Comparison of ENCODE assay signal across 10 cellular contexts in the genomic region with DNA sequence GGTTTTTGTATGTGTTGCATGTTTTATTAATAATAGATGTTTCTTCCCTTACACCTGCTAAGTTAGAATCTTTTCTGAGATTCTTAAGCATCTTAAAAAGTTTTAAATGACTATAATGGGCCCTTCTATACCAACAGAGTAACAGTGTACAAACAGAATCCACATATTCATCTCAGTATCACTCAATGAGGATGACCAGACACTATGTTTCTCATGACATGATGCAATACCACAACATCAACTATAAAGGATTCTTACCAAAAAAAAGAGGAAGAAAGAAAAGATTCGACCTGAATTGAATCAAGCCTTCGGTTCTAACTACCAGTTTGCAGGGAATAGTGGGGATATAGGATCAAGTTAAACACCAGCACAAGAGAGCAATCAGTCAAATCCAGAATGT. TPM values are rescaled to one million over a fixed set of nuclear protein-coding genes. Genes with fewer than 3 reads are reported as not detected.
DNase-seq lines count a peak whose midpoint lies in the region; ATAC-seq, FAIRE-seq and TF ChIP-seq lines count a peak whose summit lies in the region.
"Had no signal": no experiment of that assay in that cellular context is flagged by ENCODE, and none has a peak within 500 bp of the region (broad histone marks: within the 10 kb centered on the region; RNA-seq: fewer than 3 reads in every experiment).

No MANE protein-coding gene starts in this region.

- in situ Hi-C loops in IMR-90 (cut with MboI; ENCODE audit: low sequenced_read_pairs): no loop called here

- TF ChIP-seq POLR2A in A549 (IDR thresholded peaks at IDR 0.05; ENCODE audit: low read length) (no peak), IMR-90 (IDR thresholded peaks at IDR 0.05; ENCODE audit: low read depth, low read length) (no peak), H1 (IDR thresholded peaks at IDR 0.05; ENCODE audit: control extremely low read depth in 1 of 2, low read depth in 2 of 2, low read length in 2 of 2) (no peak)

- no peak for FAIRE-seq in A549 (lab: Jason Lieb, UNC)
- FAIRE-seq in H1 (lab: Jason Lieb, UNC): no peak

- TF ChIP-seq CTCF in A549 (IDR thresholded peaks at IDR 0.05) (no peak), IMR-90 (conservative IDR thresholded peaks at IDR 0.05; ENCODE audit: low read depth, low read length) (no peak), H1 (IDR thresholded peaks at IDR 0.05; ENCODE audit: control extremely low read depth in 1 of 3, insufficient read depth in 1 of 3, low read depth in 1 of 3, low read length in 3 of 3) (no peak), endodermal cell (conservative IDR thresholded peaks at IDR 0.05) (no peak)

- H2BK5ac ChIP-seq in IMR-90 (ENCODE audit: low read depth, low read length, poor library complexity, severe bottlenecking) (no peak overlapping the region), H1 (ENCODE audit: low read depth, low read length) (no peak overlapping the region)

- no peak overlapping the region for H2AK9ac ChIP-seq in IMR-90 (replicated peaks; ENCODE audit: low read depth, low read length, poor library complexity)

- no peak overlapping the region for H2AFZ ChIP-seq in IMR-90 (replicated peaks; ENCODE audit: low read length, poor library complexity)
- no peak overlapping the region for H2AFZ ChIP-seq in H1 (ENCODE audit: low read length)

- no peak overlapping the region for H3K4me3 ChIP-seq in A549
- no peak overlapping the region for H3K4me3 ChIP-seq in IMR-90 (ENCODE audit: insufficient read depth, low read depth, low read length)
- no peak overlapping the region for H3K4me3 ChIP-seq in H1 (ENCODE audit: extremely low read depth in 1 of 4, insufficient read depth in 2 of 4, low read depth in 3 of 4, low read length in 4 of 4)
- no peak overlapping the region for H3K4me3 ChIP-seq in endodermal cell (ENCODE audit: low read length)
- H3K4me3 ChIP-seq: lower lobe of right lung had no signal

- H2BK20ac ChIP-seq in IMR-90 (ENCODE audit: low read depth, low read length): no peak overlapping the region
- no peak overlapping the region for H2BK20ac ChIP-seq in H1 (ENCODE audit: low read length)

- H3K9me1 ChIP-seq in IMR-90 (ENCODE audit: insufficient read depth, low read length): peaks cover 7% of the 10 kb centered on the region

- ATAC-seq in A549 (no peak), GM19463 (IDR thresholded peaks at IDR 0.05; ENCODE audit: unreplicated experiment) (peak; percentile 80), IMR-90 (ENCODE audit: low read depth) (no peak)

- H4K20me1 ChIP-seq in IMR-90 (ENCODE audit: insufficient read depth, low read length): peaks cover 36% of the 10 kb centered on the region
- peaks cover 2 to 3% of the 10 kb centered on the region in 2 experiments for H4K20me1 ChIP-seq in H1 (replicated peaks in 1 of 2; ENCODE audit: control insufficient read depth in 1 of 2, insufficient read depth in 2 of 2, low read length in 2 of 2)

- no peak overlapping the region for H2BK120ac ChIP-seq in IMR-90 (ENCODE audit: low read depth, low read length)
- no peak overlapping the region for H2BK120ac ChIP-seq in H1 (replicated peaks; ENCODE audit: low read depth, low read length)

- DNase-seq in A549 (ENCODE audit: low read depth in 1 of 2, low spot score in 1 of 2): no peak
- peak; percentile 33 for DNase-seq in IMR-90
- no peak for DNase-seq in H1 (ENCODE audit: low read depth in 1 of 2, low spot score in 2 of 2)
- DNase-seq in DMS 273 treated with DMSO at 0.1 percent for 48 hours (lab: John Stamatoyannopoulos, UW): no peak
- DNase-seq in endodermal cell: no peak
- no peak for DNase-seq in cerebellar nuclear complex (lab: John Stamatoyannopoulos, UW)
- no peak for DNase-seq in GM19238 (ENCODE audit: insufficient read length, low spot score)
- DNase-seq: activated naive CD4-positive, alpha-beta T cell treated with Interleukin-2 at 50 U/mL for 16 hours; lower lobe of right lung had no signal

- H2BK15ac ChIP-seq in IMR-90 (ENCODE audit: low read depth, low read length) (no peak overlapping the region), H1 (ENCODE audit: low read length) (no peak overlapping the region)

- no peaks in the 10 kb centered on the region for H3K23me2 ChIP-seq in H1 (ENCODE audit: low read depth, low read length)

- H3K4me1 ChIP-seq in A549: peaks cover 26% of the 10 kb centered on the region
- peaks cover 3% of the 10 kb centered on the region for H3K4me1 ChIP-seq in IMR-90 (ENCODE audit: control insufficient read depth, insufficient read depth, low read length)
- peaks cover 0 to 9% (median 2%) of the 10 kb centered on the region in 4 experiments; a peak in 3 of 7 replicates for H3K4me1 ChIP-seq in H1 (replicated peaks in 1 of 4; ENCODE audit: control insufficient read depth in 3 of 4, insufficient read depth in 4 of 4, low read length in 3 of 4)
- H3K4me1 ChIP-seq in endodermal cell (ENCODE audit: control insufficient read depth, insufficient read depth, low read length): no peaks in the 10 kb centered on the region

- H3K36me3 ChIP-seq in IMR-90 (ENCODE audit: control insufficient read depth, insufficient read depth, low read length): peaks cover 2% of the 10 kb centered on the region; the same call in 1 of the 2 replicates
- H3K36me3 ChIP-seq in H1 (ENCODE audit: control insufficient read depth in 2 of 4, insufficient read depth in 4 of 4, low read length in 3 of 4): peaks cover 0 to 8% (median 0%) of the 10 kb centered on the region in 4 experiments; a peak in 2 of 8 replicates
- peaks cover 44% of the 10 kb centered on the region for H3K36me3 ChIP-seq in endodermal cell (ENCODE audit: control insufficient read depth, insufficient read depth, low read length)
- H3K36me3 ChIP-seq: lower lobe of right lung had no signal

- H3K27ac ChIP-seq in A549 (peak overlapping the region in 1 of 2 experiments; percentile 54; a peak in 1 of 6 replicates), IMR-90 (ENCODE audit: insufficient read depth, low read length) (no peak overlapping the region), H1 (ENCODE audit: low read depth, low read length) (no peak overlapping the region), endodermal cell (ENCODE audit: low read depth, low read length) (no peak overlapping the region)
- H3K27ac ChIP-seq: lower lobe of right lung had no signal

- CTCF ChIA-PET in A549 (lab: Yijun Ruan, JAX): no interaction called here
- CTCF ChIA-PET in IMR-90 (lab: Yijun Ruan, JAX): no interaction called here
- CTCF ChIA-PET in H1 (lab: Charles Lee; ENCODE audit: partially characterized antibody): interaction anchor here (0.7 kb wide), 1 partner anchor 269 kb away, joined by 3 read pairs; no protein-coding TSS in a partner anchor

- no peaks in the 10 kb centered on the region for H3K9me3 Mint-ChIP-seq in endodermal cell

- H2AK5ac ChIP-seq in IMR-90 (ENCODE audit: low read depth, low read length) (no peak overlapping the region), H1 (ENCODE audit: low read depth, low read length) (no peak overlapping the region)

- no peak overlapping the region for H2BK12ac ChIP-seq in H1 (ENCODE audit: low read depth, low read length)

- 86% methylated on average over 2 of the region's 2 CpGs for WGBS in A549 (ENCODE audit: missing lambda C conversion rate)
- WGBS in IMR-90 (ENCODE audit: extremely low coverage in 2 of 2, insufficient read length in 1 of 2), 2 experiments: no CpG with 5 or more reads among the region's 2 CpGs
- 89% methylated on average over 2 of the region's 2 CpGs; no CpG with 5 or more reads in 1 of the 2 experiments for WGBS in H1 (ENCODE audit: extremely low coverage in 1 of 2, insufficient coverage in 1 of 2, insufficient read length in 1 of 2, insufficient replicate concordance in 2 of 2, low coverage in 1 of 2, low lambda C conversion rate in 2 of 2, missing lambda C conversion rate in 1 of 2), 2 experiments
- 81 to 93% methylated on average over 2 of the region's 2 CpGs for WGBS in endodermal cell (ENCODE audit: insufficient coverage in 1 of 2, insufficient read length in 1 of 2), 2 experiments

- H3K36me3 Mint-ChIP-seq in endodermal cell (ENCODE audit: low read depth): peaks cover 18% of the 10 kb centered on the region

- POLR2A ChIA-PET in A549 (lab: Yijun Ruan, JAX) (no interaction called here), IMR-90 (lab: Charles Lee; ENCODE audit: unreplicated experiment) (no interaction called here), H1 (lab: Charles Lee; ENCODE audit: partially characterized antibody) (no interaction called here)

- H3K4me3 Mint-ChIP-seq in endodermal cell: no peak overlapping the region

- H3K56ac ChIP-seq in IMR-90 (ENCODE audit: extremely low read depth, insufficient read depth, low read length): no peak overlapping the region
- H3K56ac ChIP-seq in H1 (replicated peaks; ENCODE audit: insufficient read length, low read depth, low read length): no peak overlapping the region

- H3K27me3 ChIP-seq in IMR-90 (ENCODE audit: control insufficient read depth, insufficient read depth, low read length): no peaks in the 10 kb centered on the region
- H3K27me3 ChIP-seq in H1 (replicated peaks in 1 of 4; ENCODE audit: control insufficient read depth in 3 of 4, extremely low read depth in 1 of 4, insufficient read depth in 3 of 4, low read length in 3 of 4): peaks cover 0 to 1% (median 0%) of the 10 kb centered on the region in 4 experiments; a peak in 1 of 7 replicates
- H3K27me3 ChIP-seq in endodermal cell (ENCODE audit: control insufficient read depth, insufficient read depth, low read length, poor library complexity, severe bottlenecking): no peaks in the 10 kb centered on the region

- H3K9ac ChIP-seq in IMR-90 (ENCODE audit: low read depth, low read length) (no peak overlapping the region), H1 (replicated peaks in 1 of 4; ENCODE audit: extremely low read depth in 1 of 4, low read depth in 3 of 4, low read length in 3 of 4) (no peak overlapping the region), endodermal cell (ENCODE audit: extremely low read depth, low read length, poor library complexity, severe bottlenecking) (no peak overlapping the region)

- intact Hi-C loops in IMR-90 (cut with micrococcal nuclease): no loop called here

- dilution Hi-C loops in IMR-90 (cut with HindIII; ENCODE audit: low sequenced_read_pairs, unreplicated experiment): no loop called here

- TF ChIP-seq EP300 in A549 (IDR thresholded peaks at IDR 0.05) (no peak), H1 (IDR thresholded peaks at IDR 0.05; ENCODE audit: borderline replicate concordance in 1 of 2, low read depth in 2 of 2, low read length in 2 of 2) (no peak)

- peak overlapping the region; percentile 50; the same call in 2 of the 3 replicates for H3K4me2 ChIP-seq in A549
- no peak overlapping the region for H3K4me2 ChIP-seq in IMR-90 (ENCODE audit: low read depth, low read length)
- no peak overlapping the region for H3K4me2 ChIP-seq in H1 (ENCODE audit: insufficient read depth in 1 of 2, low read depth in 2 of 2, low read length in 2 of 2)

- no peak overlapping the region for H4K5ac ChIP-seq in IMR-90 (ENCODE audit: low read depth, low read length)
- H4K5ac ChIP-seq in H1 (ENCODE audit: insufficient read length, low read depth, low read length): no peak overlapping the region

- H3K14ac ChIP-seq in IMR-90 (replicated peaks; ENCODE audit: low read depth, low read length) (no peak overlapping the region; the same call in 1 of the 2 replicates), H1 (ENCODE audit: insufficient read length) (no peak overlapping the region)

- H3K27me3 Mint-ChIP-seq in endodermal cell (ENCODE audit: insufficient read depth): no peaks in the 10 kb centered on the region

- no TSS peak for BruUV-seq in IMR-90 (replicated peaks; lab: Mats Ljungman, UMichigan)

- H3K18ac ChIP-seq in IMR-90 (ENCODE audit: low read depth, low read length) (no peak overlapping the region), H1 (ENCODE audit: extremely low read depth, low read length) (no peak overlapping the region)

- H4K8ac ChIP-seq in IMR-90 (ENCODE audit: low read depth in 2 of 2, low read length in 2 of 2): no peak overlapping the region; a peak in 1 of 4 replicates
- no peak overlapping the region for H4K8ac ChIP-seq in H1 (ENCODE audit: extremely low read depth, insufficient read depth, low read length)

- H3K4me1 Mint-ChIP-seq in endodermal cell: peaks cover 14% of the 10 kb centered on the region

- TF ChIP-seq RAD21 in A549 (conservative IDR thresholded peaks at IDR 0.05 in 1 of 2, IDR thresholded peaks at IDR 0.05 in 1 of 2) (no peak), IMR-90 (IDR thresholded peaks at IDR 0.05; ENCODE audit: low read length) (no peak), H1 (IDR thresholded peaks at IDR 0.05 in 1 of 2, conservative IDR thresholded peaks at IDR 0.05 in 1 of 2; ENCODE audit: low read depth in 2 of 2, low read length in 2 of 2) (no peak)

- no peaks in the 10 kb centered on the region for H3K9me3 ChIP-seq in A549
- H3K9me3 ChIP-seq in IMR-90 (ENCODE audit: control insufficient read depth, insufficient read depth, low read length): no peaks in the 10 kb centered on the region
- no peaks in the 10 kb centered on the region for H3K9me3 ChIP-seq in H1 (ENCODE audit: insufficient read depth in 2 of 2, low read depth in 1 of 2, low read length in 1 of 2)
- no peaks in the 10 kb centered on the region for H3K9me3 ChIP-seq in endodermal cell (ENCODE audit: control insufficient read depth, low read length)
- H3K9me3 ChIP-seq: lower lobe of right lung had no signal

- H3K79me2 ChIP-seq in H1 (ENCODE audit: control insufficient read depth in 1 of 2, insufficient read depth in 2 of 2, low read length in 2 of 2): peaks cover 0 to 95% of the 10 kb centered on the region in 2 experiments; a peak in 3 of 4 replicates

- H4K91ac ChIP-seq in IMR-90 (ENCODE audit: insufficient read depth, low read depth, low read length) (no peak overlapping the region), H1 (replicated peaks; ENCODE audit: insufficient read length, low read length) (no peak overlapping the region)

- no peak overlapping the region for H3K4ac ChIP-seq in IMR-90 (ENCODE audit: low read depth, low read length)
- H3K4ac ChIP-seq in H1 (replicated peaks; ENCODE audit: insufficient read length, low read depth, low read length): no peak overlapping the region

- H3K79me1 ChIP-seq in IMR-90 (ENCODE audit: low read depth in 1 of 2, low read length in 2 of 2) (peaks cover 17 to 67% of the 10 kb centered on the region in 2 experiments), H1 (ENCODE audit: low read depth, low read length) (peaks cover 6% of the 10 kb centered on the region; the same call in 1 of the 2 replicates)

- H3K23ac ChIP-seq in IMR-90 (ENCODE audit: low read depth, low read length) (no peak overlapping the region), H1 (ENCODE audit: insufficient read length) (no peak overlapping the region)

- H3K27ac Mint-ChIP-seq in endodermal cell: no peak overlapping the region

RNA-seq across cellular contexts. Expression of a gene that starts 56.5 kb away (rescaled TPM):
- polyA plus RNA-seq in A549 (2011; rRNA removed) (37.1 and 42.6 TPM in 2 replicates), A549 (2017; fragmentation: RNase III; extraction: RNeasy Plus Mini Kit Qiagen cat#74134 plus additional on column Dnase treatment) (11.5 to 12.6 TPM (median 12.1 TPM) in 3 replicates), IMR-90 (2012; rRNA removed) (12.3 and 12.9 TPM in 2 replicates), H1 (2011; rRNA removed) (7.4 and 12.6 TPM in 2 replicates)
- 5.1 and 5.3 TPM in 2 replicates for polyA plus RNA-seq in A549 (2012; cell fraction: cytosol; rRNA removed)
- 4.8 and 5.6 TPM in 2 replicates for polyA plus RNA-seq in A549 (2012; cell fraction: nucleus; rRNA removed)
- 41.2 and 43.5 TPM in 2 replicates for polyA minus RNA-seq in A549 (2011; rRNA and poly(A)+ RNA removed)
- total RNA-seq in IMR-90 (2012; rRNA removed) (42.3 and 43.0 TPM in 2 replicates), endodermal cell (10 to 100 TPM; 42.4 to 62.1 TPM)
- polyA plus RNA-seq in IMR-90 (2012; cell fraction: cytosol; rRNA removed): 2.9 and 3.1 TPM in 2 replicates
- 5.9 and 22.2 TPM in 2 replicates for polyA plus RNA-seq in IMR-90 (2012; cell fraction: nucleus; rRNA removed; ENCODE audit: low replicate concordance)
- total RNA-seq in H1 (2021; fragmentation: NEBNext Ultra II Directional; extraction: Animal tissue kit (Norgen Biotek cat#: 25700)): 42.6 and 42.8 TPM in 2 replicates
- 12.2 TPM for polyA plus RNA-seq in H1 (2011; cell fraction: cytosol; rRNA removed)
- polyA plus RNA-seq in H1 (2011; cell fraction: nucleus; rRNA removed): 18.2 TPM
- 16.8 to 32.2 TPM (median 20.4 TPM) in 4 replicates for polyA plus RNA-seq in H1 (2012, experiment 1 of 2)
- 1.5 TPM for polyA plus RNA-seq in H1 (2012, experiment 2 of 2)
- 16.3 TPM for polyA plus RNA-seq in H1 (2013, experiment 1 of 2)
- 17.7 TPM for polyA plus RNA-seq in H1 (2013, experiment 2 of 2)
- polyA minus RNA-seq in H1 (2011; rRNA and poly(A)+ RNA removed): 95.8 and 153 TPM in 2 replicates
- polyA minus RNA-seq in H1 (2011; cell fraction: cytosol; rRNA and poly(A)+ RNA removed): 25.7 TPM
- polyA minus RNA-seq in H1 (2011; cell fraction: nucleus; rRNA and poly(A)+ RNA removed): 101 TPM
- polyA plus RNA-seq in endodermal cell (2013, experiment 1 of 2): 24.9 TPM
- polyA plus RNA-seq in endodermal cell (2013, experiment 2 of 2): 22.4 TPM

RNA-seq across cellular contexts. Expression of a gene that starts 56.9 kb away (rescaled TPM):
- polyA plus RNA-seq in A549 (2011; rRNA removed): 0.04 TPM in 1 of 2 replicates, not detected in the other
- polyA plus RNA-seq in A549 (2012; cell fraction: cytosol; rRNA removed): not detected in 2 replicates
- polyA plus RNA-seq in A549 (2012; cell fraction: nucleus; rRNA removed): not detected in 2 replicates
- polyA plus RNA-seq in A549 (2017; fragmentation: RNase III; extraction: RNeasy Plus Mini Kit Qiagen cat#74134 plus additional on column Dnase treatment): 0.09 TPM in 1 of 3 replicates, not detected in the others
- not detected in 2 replicates for polyA minus RNA-seq in A549 (2011; rRNA and poly(A)+ RNA removed)
- not detected in 2 replicates for total RNA-seq in IMR-90 (2012; rRNA removed)
- polyA plus RNA-seq in IMR-90 (2012; rRNA removed): not detected in 2 replicates
- not detected in 2 replicates for polyA plus RNA-seq in IMR-90 (2012; cell fraction: cytosol; rRNA removed)
- polyA plus RNA-seq in IMR-90 (2012; cell fraction: nucleus; rRNA removed; ENCODE audit: low replicate concordance): not detected in 2 replicates
- 0.15 and 0.34 TPM in 2 replicates for total RNA-seq in H1 (2021; fragmentation: NEBNext Ultra II Directional; extraction: Animal tissue kit (Norgen Biotek cat#: 25700))
- 1.0 and 1.1 TPM in 2 replicates for polyA plus RNA-seq in H1 (2011; rRNA removed)
- polyA plus RNA-seq in H1 (2011; cell fraction: cytosol; rRNA removed): 0.76 TPM
- 3.0 TPM for polyA plus RNA-seq in H1 (2011; cell fraction: nucleus; rRNA removed)
- 0.39 to 0.69 TPM (median 0.64 TPM) in 3 of 4 replicates, not detected in the other for polyA plus RNA-seq in H1 (2012, experiment 1 of 2)
- 0.16 TPM for polyA plus RNA-seq in H1 (2012, experiment 2 of 2)
- 0.28 TPM for polyA plus RNA-seq in H1 (2013, experiment 1 of 2)
- 0.18 TPM for polyA plus RNA-seq in H1 (2013, experiment 2 of 2)
- polyA minus RNA-seq in H1 (2011; rRNA and poly(A)+ RNA removed): 1.6 and 2.3 TPM in 2 replicates
- polyA minus RNA-seq in H1 (2011; cell fraction: cytosol; rRNA and poly(A)+ RNA removed): not detected
- 2.0 TPM for polyA minus RNA-seq in H1 (2011; cell fraction: nucleus; rRNA and poly(A)+ RNA removed)
- under 1 TPM in 1 of 2 donors, not detected in 1; 0.89 TPM for total RNA-seq in endodermal cell
- polyA plus RNA-seq in endodermal cell (2013, experiment 1 of 2): not detected
- polyA plus RNA-seq in endodermal cell (2013, experiment 2 of 2): not detected
- total RNA-seq: lower lobe of right lung had no signal
